ENCODE assay signal across 9 cellular contexts in genomic region chr3:59286791-59287531, GRCh38.
DNase-seq lines count a peak whose midpoint lies in the region; ATAC-seq and TF ChIP-seq lines count a peak whose summit lies in the region.
"Had no signal": no experiment of that assay in that cellular context is flagged by ENCODE, and none has a peak within 500 bp of the region (broad histone marks: within the 10 kb centered on the region; RNA-seq: fewer than 3 reads in every experiment).

No MANE protein-coding gene starts in this region.

- CTCF ChIA-PET in CD8-positive, alpha-beta T cell (lab: Charles Lee), result interaction anchor here (0.6 to 1.6 kb wide), 2 partner anchors 10 to 158 kb away, joined by 3 read pairs; no protein-coding TSS in a partner anchor

- peaks cover 19% of the 10 kb centered on the region for H3K4me1 Mint-ChIP-seq in T-helper 1 cell treated with Interleukin-12 subunit alpha and Interleukin-12 subunit beta and Interleukin-4 antibody, amounts not matched to agents 30 μg/mL and 1 μg/mL, for 36 hours (ENCODE audit: low read depth)
- H3K4me1 Mint-ChIP-seq in progenitor cell of endocrine pancreas (ENCODE audit: low read depth), result no peaks in the 10 kb centered on the region
- H3K4me1 Mint-ChIP-seq in CD8-positive, alpha-beta T cell (ENCODE audit: low read depth), result peaks cover 3% of the 10 kb centered on the region

- POLR2A ChIA-PET in CD8-positive, alpha-beta T cell (lab: Charles Lee), result no interaction called here

- H3K27ac Mint-ChIP-seq in T-helper 1 cell treated with Interleukin-12 subunit alpha and Interleukin-12 subunit beta and Interleukin-4 antibody, amounts not matched to agents 30 μg/mL and 1 μg/mL, for 36 hours, result peak overlapping the region; percentile 83
- no peak overlapping the region for H3K27ac Mint-ChIP-seq in progenitor cell of endocrine pancreas
- H3K27ac Mint-ChIP-seq in CD8-positive, alpha-beta T cell, result no peak overlapping the region

- DNase-seq in stimulated activated naive CD4-positive, alpha-beta T cell treated with Interleukin-2 at 50 U/mL for 16 hours (lab: John Stamatoyannopoulos, UW), result peak; percentile 6
- no peak for DNase-seq in stimulated activated naive CD4-positive, alpha-beta T cell (lab: John Stamatoyannopoulos, UW)
- DNase-seq in glomerular visceral epithelial cell (ENCODE audit: extremely low spot score) (peak; percentile 26), progenitor cell of endocrine pancreas (ENCODE audit: low spot score, unreplicated experiment) (no peak)
- DNase-seq in CD8-positive, alpha-beta T cell, result no peak

- intact Hi-C loops in CD8-positive, alpha-beta T cell (cut with DNase I, micrococcal nuclease), result no loop called here

- H3K27ac ChIP-seq in CD8-positive, alpha-beta T cell (ENCODE audit: low read depth, low read length), result no peak overlapping the region
- H3K27ac ChIP-seq: heart right ventricle had no signal

- H3K4me3 ChIP-seq in CD8-positive, alpha-beta T cell (ENCODE audit: low read depth, low read length), result no peak overlapping the region
- H3K4me3 ChIP-seq: heart right ventricle had no signal

- no peaks in the 10 kb centered on the region for H3K36me3 Mint-ChIP-seq in T-helper 1 cell treated with Interleukin-12 subunit alpha and Interleukin-12 subunit beta and Interleukin-4 antibody, amounts not matched to agents 30 μg/mL and 1 μg/mL, for 36 hours (ENCODE audit: low read depth)
- H3K36me3 Mint-ChIP-seq in progenitor cell of endocrine pancreas (ENCODE audit: insufficient read depth), result no peaks in the 10 kb centered on the region
- no peaks in the 10 kb centered on the region for H3K36me3 Mint-ChIP-seq in CD8-positive, alpha-beta T cell

- no peak overlapping the region for H3K4me3 Mint-ChIP-seq in T-helper 1 cell treated with Interleukin-12 subunit alpha and Interleukin-12 subunit beta and Interleukin-4 antibody, amounts not matched to agents 30 μg/mL and 1 μg/mL, for 36 hours
- no peak overlapping the region for H3K4me3 Mint-ChIP-seq in progenitor cell of endocrine pancreas (ENCODE audit: low read depth)
- H3K4me3 Mint-ChIP-seq in CD8-positive, alpha-beta T cell, result no peak overlapping the region

- H3K27me3 Mint-ChIP-seq in T-helper 1 cell treated with Interleukin-12 subunit alpha and Interleukin-12 subunit beta and Interleukin-4 antibody, amounts not matched to agents 30 μg/mL and 1 μg/mL, for 36 hours (ENCODE audit: low read depth), result peaks cover 6% of the 10 kb centered on the region
- H3K27me3 Mint-ChIP-seq in progenitor cell of endocrine pancreas, result peaks cover 6% of the 10 kb centered on the region
- H3K27me3 Mint-ChIP-seq in CD8-positive, alpha-beta T cell (ENCODE audit: low read depth), result no peaks in the 10 kb centered on the region

- no peaks in the 10 kb centered on the region for H3K36me3 ChIP-seq in CD8-positive, alpha-beta T cell (ENCODE audit: insufficient read depth, low read length)
- H3K36me3 ChIP-seq: heart right ventricle had no signal

- H3K27me3 ChIP-seq in CD8-positive, alpha-beta T cell (ENCODE audit: insufficient read depth, low read length), result no peaks in the 10 kb centered on the region
- H3K27me3 ChIP-seq: heart right ventricle had no signal

- H3K9me3 Mint-ChIP-seq in T-helper 1 cell treated with Interleukin-12 subunit alpha and Interleukin-12 subunit beta and Interleukin-4 antibody, amounts not matched to agents 30 μg/mL and 1 μg/mL, for 36 hours, result no peaks in the 10 kb centered on the region
- no peaks in the 10 kb centered on the region for H3K9me3 Mint-ChIP-seq in progenitor cell of endocrine pancreas (ENCODE audit: low read depth)
- no peaks in the 10 kb centered on the region for H3K9me3 Mint-ChIP-seq in CD8-positive, alpha-beta T cell

- H3K9me3 ChIP-seq in CD8-positive, alpha-beta T cell (ENCODE audit: low read length), result no peaks in the 10 kb centered on the region
- H3K9me3 ChIP-seq: heart right ventricle had no signal

- TF ChIP-seq CTCF in progenitor cell of endocrine pancreas (IDR thresholded peaks at IDR 0.05; ENCODE audit: unreplicated experiment), result no peak
- no peak for TF ChIP-seq CTCF in CD8-positive, alpha-beta T cell (IDR thresholded peaks at IDR 0.05)

- H3K4me1 ChIP-seq in CD8-positive, alpha-beta T cell (ENCODE audit: insufficient read depth, low read length), result no peaks in the 10 kb centered on the region

- no peak for ATAC-seq in HG02938 (IDR thresholded peaks at IDR 0.05; ENCODE audit: unreplicated experiment)
- ATAC-seq in HG03378 (IDR thresholded peaks at IDR 0.05; ENCODE audit: unreplicated experiment), result no peak
- no peak for ATAC-seq in CD8-positive, alpha-beta T cell

Comparison
In these comparisons a context has a peak if more than half of its experiments do, and no peak if none do; other contexts are left out.
1. DNase-seq: peak in stimulated activated naive CD4-positive, alpha-beta T cell treated with Interleukin-2 at 50 U/mL for 16 hours (single experiment) and glomerular visceral epithelial cell (single experiment); none in stimulated activated naive CD4-positive, alpha-beta T cell (0 of 6), progenitor cell of endocrine pancreas (single experiment) and CD8-positive, alpha-beta T cell (0 of 7).